9 cellular contexts compared by ENCODE assay signal in the genomic region with DNA sequence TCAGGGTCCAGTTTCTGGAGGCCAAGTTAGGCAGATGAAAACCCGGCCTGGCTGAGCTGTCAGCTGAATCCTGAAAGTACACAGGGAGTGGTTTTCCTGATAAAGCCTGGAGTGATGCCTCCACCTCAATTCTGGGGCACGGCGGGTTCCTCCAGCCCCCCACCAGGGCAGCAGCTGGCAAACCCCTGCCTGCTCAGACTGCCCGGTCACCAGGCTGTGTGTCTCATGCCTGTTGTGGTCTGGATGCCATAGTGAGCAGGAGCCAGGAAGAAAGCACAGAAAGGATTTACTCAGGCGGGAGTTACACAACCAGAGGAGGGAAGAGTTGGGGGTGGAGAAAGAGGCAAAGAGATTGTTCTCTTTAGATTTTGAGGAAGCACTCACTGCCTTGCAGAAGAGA.
DNase-seq lines count a peak whose midpoint lies in the region; ATAC-seq and TF ChIP-seq lines count a peak whose summit lies in the region.
"Had no signal": no experiment of that assay in that cellular context is flagged by ENCODE, and none has a peak within 500 bp of the region (broad histone marks: within the 10 kb centered on the region; RNA-seq: fewer than 3 reads in every experiment).

No MANE protein-coding gene starts in this region.

- H3K4ac ChIP-seq in mesenchymal stem cell (ENCODE audit: low read depth in 1 of 2, low read length in 2 of 2): peak overlapping the region; percentile 25 to 32

- TF ChIP-seq CTCF in choroid plexus epithelial cell (conservative IDR thresholded peaks at IDR 0.05; ENCODE audit: low read depth, low read length) (no peak), transverse colon (IDR thresholded peaks at IDR 0.05) (no peak)

- H3K27me3 ChIP-seq in mesenchymal stem cell (ENCODE audit: control insufficient read depth in 1 of 2, insufficient read depth in 1 of 2, low read length in 2 of 2): no peaks in the 10 kb centered on the region
- no peaks in the 10 kb centered on the region for H3K27me3 ChIP-seq in transverse colon
- H3K27me3 ChIP-seq: body of pancreas had no signal

- ATAC-seq in esophagus mucosa: no peak
- no peak for ATAC-seq in naive thymus-derived CD8-positive, alpha-beta T cell
- no peak for ATAC-seq in HG02623 (IDR thresholded peaks at IDR 0.05; ENCODE audit: unreplicated experiment)

- no peaks in the 10 kb centered on the region for H3K9me3 Mint-ChIP-seq in naive thymus-derived CD8-positive, alpha-beta T cell

- H3K79me1 ChIP-seq in mesenchymal stem cell (replicated peaks; ENCODE audit: low read length, poor library complexity, severe bottlenecking): peaks cover 37% of the 10 kb centered on the region

- peaks cover 5 to 12% (median 10%) of the 10 kb centered on the region in 5 donors for H3K27me3 Mint-ChIP-seq in naive thymus-derived CD8-positive, alpha-beta T cell

- no peaks in the 10 kb centered on the region for H3K36me3 Mint-ChIP-seq in naive thymus-derived CD8-positive, alpha-beta T cell

- no peak overlapping the region for H3K14ac ChIP-seq in mesenchymal stem cell (ENCODE audit: low read length in 2 of 2)

- no peak overlapping the region for H3K4me3 Mint-ChIP-seq in naive thymus-derived CD8-positive, alpha-beta T cell

- H3K27ac ChIP-seq in mesenchymal stem cell (ENCODE audit: low read length, poor library complexity, severe bottlenecking) (peak overlapping the region; percentile 74), transverse colon (peak overlapping the region; percentile 67 to 77 (median 74))

- no peak overlapping the region for H2AK5ac ChIP-seq in mesenchymal stem cell (ENCODE audit: low read length, severe bottlenecking)

- H3K4me3 ChIP-seq in choroid plexus epithelial cell (ENCODE audit: low read depth, low read length) (peak overlapping the region; percentile 7), mesenchymal stem cell (ENCODE audit: insufficient read depth in 1 of 2, low read depth in 1 of 2, low read length in 2 of 2) (no peak overlapping the region), transverse colon (no peak overlapping the region)
- H3K4me3 ChIP-seq: body of pancreas had no signal

- DNase-seq in LHCN-M2 (ENCODE audit: low read depth) (peak; percentile 96), choroid plexus epithelial cell (ENCODE audit: low read depth) (peak; percentile 85), mesenchymal stem cell (peak; percentile 79), transverse colon (no peak), NCI-H1436 treated with DMSO at 0.1 percent for 48 hours (lab: John Stamatoyannopoulos, UW) (no peak)
- DNase-seq in naive thymus-derived CD8-positive, alpha-beta T cell: no peak

- H2BK15ac ChIP-seq in mesenchymal stem cell (ENCODE audit: low read depth, poor library complexity, severe bottlenecking): peak overlapping the region; percentile 26

- H3K27ac Mint-ChIP-seq in naive thymus-derived CD8-positive, alpha-beta T cell: peak overlapping the region in 2 of 10 donors; percentile 63 to 75

- no peak overlapping the region for H3K23ac ChIP-seq in mesenchymal stem cell (ENCODE audit: low read length in 2 of 2)

- intact Hi-C loops in transverse colon (cut with DNase I; ENCODE audit: low total_unique reads): loop anchor here (5.0 to 10.0 kb wide), 2 partner anchors 74 to 202 kb away; no protein-coding TSS in a partner anchor

- H4K8ac ChIP-seq in mesenchymal stem cell (ENCODE audit: low read length): peak overlapping the region; percentile 57

- peak overlapping the region; percentile 78 for H3K9ac ChIP-seq in mesenchymal stem cell (ENCODE audit: low read length)

- POLR2A ChIA-PET in naive thymus-derived CD8-positive, alpha-beta T cell (lab: Charles Lee): no interaction called here

- H2BK5ac ChIP-seq in mesenchymal stem cell (ENCODE audit: low read depth, low read length, poor library complexity, severe bottlenecking): no peak overlapping the region

- H4K91ac ChIP-seq in mesenchymal stem cell (ENCODE audit: low read length): no peak overlapping the region

- peak overlapping the region in 1 of 2 experiments; percentile 88 for H2BK12ac ChIP-seq in mesenchymal stem cell (ENCODE audit: low read length in 2 of 2)

- no peak overlapping the region for H2BK120ac ChIP-seq in mesenchymal stem cell (ENCODE audit: low read depth, low read length)

- 80% methylated on average over 5 of the region's 5 CpGs for WGBS in mesenchymal stem cell
- WGBS in transverse colon (ENCODE audit: low coverage in 1 of 2), 2 donors: 31 to 53% methylated on average over 2 to 5 of the region's 5 CpGs

- no peak for TF ChIP-seq EP300 in transverse colon (IDR thresholded peaks at IDR 0.05; ENCODE audit: low read depth)

- TF ChIP-seq POLR2A in transverse colon (IDR thresholded peaks at IDR 0.05): peak; percentile 14

- peaks cover 16% of the 10 kb centered on the region for H3K4me1 ChIP-seq in mesenchymal stem cell (ENCODE audit: control insufficient read depth, insufficient read depth, low read depth, low read length)
- H3K4me1 ChIP-seq in transverse colon: peaks cover 0 to 22% (median 11%) of the 10 kb centered on the region in 4 donors

- peaks cover 23 to 52% of the 10 kb centered on the region in 2 experiments for H3K36me3 ChIP-seq in mesenchymal stem cell (ENCODE audit: control insufficient read depth in 1 of 2, insufficient read depth in 2 of 2, low read depth in 1 of 2, low read length in 2 of 2)
- H3K36me3 ChIP-seq in transverse colon: no peaks in the 10 kb centered on the region

- in situ Hi-C loops in transverse colon (cut with MboI; ENCODE audit: low pct_ligation_motif_present in 1 of 4, low pct_unique_long_range_greater_than_20kb in 1 of 4, low sequenced_read_pairs in 3 of 4): loop anchor here (10.0 to 25.0 kb wide), 5 partner anchors 202 to 552 kb away; partner anchors contain the start of gene TEAD1 (in 2 of the 4)

- H2AFZ ChIP-seq in mesenchymal stem cell (ENCODE audit: low read depth, low read length): no peak overlapping the region

- H3K9me3 ChIP-seq in mesenchymal stem cell (ENCODE audit: control insufficient read depth, low read length): no peaks in the 10 kb centered on the region
- no peaks in the 10 kb centered on the region for H3K9me3 ChIP-seq in transverse colon
- H3K9me3 ChIP-seq: body of pancreas had no signal

- H3K18ac ChIP-seq in mesenchymal stem cell (ENCODE audit: low read depth in 1 of 2, low read length in 2 of 2): peak overlapping the region in 1 of 2 experiments; percentile 91

- peaks cover 0 to 3% (median 0%) of the 10 kb centered on the region in 4 donors for H3K4me1 Mint-ChIP-seq in naive thymus-derived CD8-positive, alpha-beta T cell

- H3K4me2 ChIP-seq in mesenchymal stem cell (ENCODE audit: low read length, poor library complexity, severe bottlenecking): no peak overlapping the region

Comparison
In these comparisons a context has a peak if more than half of its experiments do, and no peak if none do; other contexts are left out.
1. DNase-seq: peak in LHCN-M2 (single experiment), choroid plexus epithelial cell (single experiment) and mesenchymal stem cell (single experiment); none in transverse colon (single experiment), naive thymus-derived CD8-positive, alpha-beta T cell (0 of 10) and NCI-H1436 treated with DMSO at 0.1 percent for 48 hours (single experiment).